Comparison of ENCODE assay signal across 24 cellular contexts in genomic region chr1:46594068-46594467, GRCh38. TPM values are rescaled to one million over a fixed set of nuclear protein-coding genes. Genes with fewer than 3 reads are reported as not detected.
DNase-seq lines count a peak whose midpoint lies in the region; ATAC-seq, FAIRE-seq and TF ChIP-seq lines count a peak whose summit lies in the region.
"Had no signal": no experiment of that assay in that cellular context is flagged by ENCODE, and none has a peak within 500 bp of the region (broad histone marks: within the 10 kb centered on the region; RNA-seq: fewer than 3 reads in every experiment).

No MANE protein-coding gene starts in this region.

- H3K9ac ChIP-seq in muscle layer of colon (ENCODE audit: low read length) (no peak overlapping the region), HepG2 (ENCODE audit: insufficient read depth, low read depth, low read length) (no peak overlapping the region)

- H3K27ac ChIP-seq in heart left ventricle, result peak overlapping the region in 7 of 12 donors; percentile 39 to 88 (median 69)
- H3K27ac ChIP-seq in right cardiac atrium (ENCODE audit: low read length), result no peak overlapping the region
- H3K27ac ChIP-seq in muscle layer of colon (ENCODE audit: low read depth, low read length), result peak overlapping the region; percentile 61
- peak overlapping the region in 3 of 4 donors; percentile 29 to 57 (median 45) for H3K27ac ChIP-seq in transverse colon
- no peak overlapping the region for H3K27ac ChIP-seq in HepG2 (ENCODE audit: extremely low read length, insufficient read depth, low read length)
- H3K27ac ChIP-seq: cardiac muscle cell, RWPE1 had no signal

- TF ChIP-seq POLR2A in heart left ventricle (IDR thresholded peaks at IDR 0.05), result no peak
- TF ChIP-seq POLR2A in transverse colon (IDR thresholded peaks at IDR 0.05), result no peak
- no peak for TF ChIP-seq POLR2A in HepG2 (IDR thresholded peaks at IDR 0.05; ENCODE audit: insufficient read depth in 1 of 2, low read depth in 2 of 2, low read length in 2 of 2)

- POLR2A ChIA-PET in HepG2 (lab: Yijun Ruan, JAX), result no interaction called here

- H3K79me2 ChIP-seq in HepG2 (ENCODE audit: insufficient read depth, low read length), result no peaks in the 10 kb centered on the region

- H3K36me3 Mint-ChIP-seq in activated T-helper 17 cell treated with anti-CD3 and anti-CD28 coated beads, Interleukin-2, amount 50 U/mL, for 72 hours (ENCODE audit: low read depth), result peaks cover 67% of the 10 kb centered on the region

- H4K20me1 ChIP-seq in HepG2 (ENCODE audit: insufficient read depth, low read length), result no peaks in the 10 kb centered on the region

- DNase-seq in heart left ventricle (no peak), right cardiac atrium (no peak), transverse colon (no peak), HepG2 (ENCODE audit: low spot score) (no peak)
- DNase-seq: activated gamma-delta T cell treated with Interleukin-2 at 50 U/mL for 16 hours; activated T-cell treated with anti-CD3 and anti-CD28 coated beads for 4 hours; CD4-positive, alpha-beta T cell; DMS 273 treated with DMSO at 0.1 percent for 48 hours; HCEC 1CT; head of caudate nucleus; KG1; NCI-H146; NCI-H526; small intestine; stimulated activated naive B cell treated with anti-CD40 and anti-IgM and Interleukin-4, amounts not matched to agents 10 μg/mL and 1 μg/mL and 100 μg/mL, for 72 hours had no signal

- CTCF ChIA-PET in HepG2 (lab: Yijun Ruan, JAX; ENCODE audit: low intra/inter-chr PET ratio, low total read pairs), result no interaction called here

- TF ChIP-seq EP300 in transverse colon (IDR thresholded peaks at IDR 0.05; ENCODE audit: low read depth) (no peak), HepG2 (IDR thresholded peaks at IDR 0.05; ENCODE audit: low read depth in 2 of 2, low read length in 2 of 2) (no peak), HepG2 (CRISPR knock-in tag; IDR thresholded peaks at IDR 0.05; ENCODE audit: borderline replicate concordance) (no peak)

- H3K4me2 ChIP-seq in HepG2 (ENCODE audit: low read depth, low read length), result no peak overlapping the region

- H3K27me3 Mint-ChIP-seq in activated T-helper 17 cell treated with anti-CD3 and anti-CD28 coated beads, Interleukin-2, amount 50 U/mL, for 72 hours, result no peaks in the 10 kb centered on the region
- H3K27me3 Mint-ChIP-seq: CD4-positive, alpha-beta T cell; stimulated activated naive B cell treated with anti-CD40 and anti-IgM and Interleukin-4, amounts not matched to agents 10 μg/mL and 1 μg/mL and 100 μg/mL, for 72 hours had no signal

- H3K36me3 ChIP-seq in heart left ventricle, result peaks cover 2 to 61% (median 51%) of the 10 kb centered on the region in 9 donors
- peaks cover 39% of the 10 kb centered on the region for H3K36me3 ChIP-seq in muscle layer of colon (ENCODE audit: insufficient read depth, low read length)
- H3K36me3 ChIP-seq in transverse colon, result peaks cover 0 to 30% (median 4%) of the 10 kb centered on the region in 4 donors
- H3K36me3 ChIP-seq in HepG2 (replicated peaks in 1 of 2; ENCODE audit: control insufficient read depth in 1 of 2, insufficient read depth in 2 of 2, low read length in 2 of 2), result peaks cover 7 to 46% of the 10 kb centered on the region in 2 experiments; a peak in 4 of 5 replicates

- H3K4me3 ChIP-seq in heart left ventricle (no peak overlapping the region), right cardiac atrium (ENCODE audit: low read length) (no peak overlapping the region), muscle layer of colon (ENCODE audit: low read depth in 1 of 2, low read length in 2 of 2) (no peak overlapping the region), transverse colon (no peak overlapping the region), HepG2 (replicated peaks in 1 of 3; ENCODE audit: insufficient read depth in 1 of 3, low read depth in 2 of 3, low read length in 3 of 3) (no peak overlapping the region)
- H3K4me3 ChIP-seq: cardiac muscle cell had no signal

- TF ChIP-seq RAD21 in HepG2 (CRISPR knock-in tag; IDR thresholded peaks at IDR 0.05), result no peak

- H3K4me3 Mint-ChIP-seq in activated T-helper 17 cell treated with anti-CD3 and anti-CD28 coated beads, Interleukin-2, amount 50 U/mL, for 72 hours, result peak overlapping the region; percentile 50
- H3K4me3 Mint-ChIP-seq: CD4-positive, alpha-beta T cell; nephron had no signal

- no TSS peak for BruUV-seq in HepG2 (replicated peaks; lab: Mats Ljungman, UMichigan)

- peaks cover 44% of the 10 kb centered on the region for H3K4me1 Mint-ChIP-seq in activated T-helper 17 cell treated with anti-CD3 and anti-CD28 coated beads, Interleukin-2, amount 50 U/mL, for 72 hours
- H3K4me1 Mint-ChIP-seq: nephron had no signal

- no peaks in the 10 kb centered on the region for H3K27me3 ChIP-seq in heart left ventricle
- no peaks in the 10 kb centered on the region for H3K27me3 ChIP-seq in right cardiac atrium (ENCODE audit: control insufficient read depth, insufficient read depth)
- H3K27me3 ChIP-seq in muscle layer of colon (ENCODE audit: control insufficient read depth in 1 of 2, insufficient read depth in 2 of 2, low read length in 2 of 2), result no peaks in the 10 kb centered on the region
- no peaks in the 10 kb centered on the region for H3K27me3 ChIP-seq in transverse colon
- H3K27me3 ChIP-seq in HepG2 (ENCODE audit: control insufficient read depth in 1 of 2, insufficient read depth in 2 of 2, low read length in 2 of 2), result no peaks in the 10 kb centered on the region
- H3K27me3 ChIP-seq: cardiac muscle cell had no signal

- peak overlapping the region; percentile 71 for H3K27ac Mint-ChIP-seq in activated T-helper 17 cell treated with anti-CD3 and anti-CD28 coated beads, Interleukin-2, amount 50 U/mL, for 72 hours
- H3K27ac Mint-ChIP-seq: CD4-positive, alpha-beta T cell; nephron had no signal

- in situ Hi-C loops in transverse colon (cut with MboI; ENCODE audit: low pct_ligation_motif_present in 1 of 4, low pct_unique_long_range_greater_than_20kb in 1 of 4, low sequenced_read_pairs in 3 of 4), result no loop called here
- in situ Hi-C loops in HepG2 (cut with HindIII; ENCODE audit: extremely low pct_ligation_motif_present, low pct_unique_long_range_greater_than_20kb), result no loop called here

- H2AFZ ChIP-seq in HepG2 (ENCODE audit: low read length), result no peak overlapping the region

- TF ChIP-seq CTCF in heart left ventricle (IDR thresholded peaks at IDR 0.05), result no peak
- no peak for TF ChIP-seq CTCF in transverse colon (IDR thresholded peaks at IDR 0.05)
- no peak for TF ChIP-seq CTCF in HepG2 (CRISPR knock-in tag; IDR thresholded peaks at IDR 0.05)

- FAIRE-seq in HepG2 (lab: Jason Lieb, UNC), result no peak
- FAIRE-seq: small intestine had no signal

- intact Hi-C loops in heart left ventricle (cut with DNase I), result no loop called here
- intact Hi-C loops in right cardiac atrium (cut with DNase I), result no loop called here
- intact Hi-C loops in transverse colon (cut with DNase I; ENCODE audit: low total_unique reads), result no loop called here
- intact Hi-C loops in HepG2 (cut with micrococcal nuclease; ENCODE audit: unreplicated experiment), result no loop called here

- H3K9me3 Mint-ChIP-seq in activated T-helper 17 cell treated with anti-CD3 and anti-CD28 coated beads, Interleukin-2, amount 50 U/mL, for 72 hours, result no peaks in the 10 kb centered on the region
- H3K9me3 Mint-ChIP-seq: CD4-positive, alpha-beta T cell; nephron had no signal

- 89 to 92% (median 90%) methylated on average over 5 of the region's 5 CpGs for WGBS in heart left ventricle, 4 donors
- 87% methylated on average over 5 of the region's 5 CpGs for WGBS in right cardiac atrium
- 90% methylated on average over 3 to 5 of the region's 5 CpGs for WGBS in transverse colon (ENCODE audit: low coverage in 1 of 2), 2 donors
- 98% methylated on average over 5 of the region's 5 CpGs for WGBS in HepG2 (ENCODE audit: low lambda C conversion rate)

- ATAC-seq in heart left ventricle, result peak in 2 of 4 donors; percentile 33 to 52
- no peak for ATAC-seq in right cardiac atrium
- no peak for ATAC-seq in activated T-helper 17 cell treated with anti-CD3 and anti-CD28 coated beads, Interleukin-2, amount 50 U/mL, for 72 hours (replicated peaks)
- no peak for ATAC-seq in GM21526 (IDR thresholded peaks at IDR 0.05; ENCODE audit: low FRiP score, unreplicated experiment)
- ATAC-seq in HG03039 (IDR thresholded peaks at IDR 0.05; ENCODE audit: unreplicated experiment), result no peak
- ATAC-seq in HepG2, result no peak

- no peaks in the 10 kb centered on the region for H3K9me3 ChIP-seq in heart left ventricle
- no peaks in the 10 kb centered on the region for H3K9me3 ChIP-seq in right cardiac atrium (ENCODE audit: control insufficient read depth, low read length)
- H3K9me3 ChIP-seq in muscle layer of colon (ENCODE audit: low read length), result no peaks in the 10 kb centered on the region
- H3K9me3 ChIP-seq in transverse colon, result no peaks in the 10 kb centered on the region
- H3K9me3 ChIP-seq in HepG2 (ENCODE audit: low read length), result no peaks in the 10 kb centered on the region

- H3K4me1 ChIP-seq in heart left ventricle (peaks cover 0 to 66% (median 11%) of the 10 kb centered on the region in 12 donors), right cardiac atrium (ENCODE audit: control insufficient read depth, insufficient read depth, low read length) (peaks cover under 1% of the 10 kb centered on the region), muscle layer of colon (ENCODE audit: insufficient read depth, low read length) (peaks cover 27% of the 10 kb centered on the region), transverse colon (peaks cover 0 to 16% (median 6%) of the 10 kb centered on the region in 4 donors), HepG2 (ENCODE audit: insufficient read depth, low read length) (no peaks in the 10 kb centered on the region)

RNA-seq across cellular contexts. Expression of gene MKNK1, which starts 10.0 kb away (rescaled TPM):
- total RNA-seq in heart left ventricle (10 to 100 TPM; 23.1 to 77.6 (median 37.8) TPM), right cardiac atrium (10 to 100 TPM; 40.2 to 46.9 (median 43.4) TPM), transverse colon (10 to 100 TPM; 59.5 to 80.5 (median 62.3) TPM), HepG2 (2016; rRNA removed; fragmentation: Illumina TruSeq; extraction: Trizol) (14.7 and 18.5 TPM in 2 replicates)
- polyA plus RNA-seq in heart left ventricle (10 to 100 TPM; 23.5 to 35.3 TPM), right cardiac atrium (27.8 TPM), HepG2 (2011; rRNA removed) (24.1 and 25.6 TPM in 2 replicates)
- total RNA-seq in activated T-helper 17 cell treated with anti-CD3 and anti-CD28 coated beads, Interleukin-2, amount 50 U/mL, for 72 hours, result 10 to 100 TPM; 59.2 to 83.7 TPM
- total RNA-seq in HepG2 (2016; cell fraction: cytosol; rRNA removed; fragmentation: Illumina TruSeq; extraction: Trizol; ENCODE audit: low read depth), result 10.5 and 13.8 TPM in 2 replicates
- total RNA-seq in HepG2 (2016; cell fraction: insoluble cytoplasmic fraction; rRNA removed; fragmentation: Illumina TruSeq; extraction: Trizol), result 14.4 and 19.1 TPM in 2 replicates
- total RNA-seq in HepG2 (2016; cell fraction: membrane; rRNA removed; fragmentation: Illumina TruSeq; extraction: Trizol), result 13.7 and 15.8 TPM in 2 replicates
- 21.2 and 21.4 TPM in 2 replicates for total RNA-seq in HepG2 (2016; cell fraction: nucleus; rRNA removed; fragmentation: Illumina TruSeq; extraction: Trizol)
- 16.8 and 17.9 TPM in 2 replicates for polyA plus RNA-seq in HepG2 (2011; cell fraction: cytosol; rRNA removed)
- 84.8 and 85.6 TPM in 2 replicates for polyA plus RNA-seq in HepG2 (2011; cell fraction: nucleus; rRNA removed)
- polyA plus RNA-seq in HepG2 (2012), result 16.8 and 18.6 TPM in 2 replicates
- 16.7 and 21.4 TPM in 2 replicates for polyA plus RNA-seq in HepG2 (2016; cell fraction: cytosol; fragmentation: Illumina TruSeq; extraction: Trizol; ENCODE audit: low read depth)
- polyA plus RNA-seq in HepG2 (2016; cell fraction: insoluble cytoplasmic fraction; fragmentation: Illumina TruSeq; extraction: Trizol; ENCODE audit: low read depth), result 20.0 and 23.4 TPM in 2 replicates
- 14.8 and 17.5 TPM in 2 replicates for polyA plus RNA-seq in HepG2 (2016; cell fraction: membrane; fragmentation: Illumina TruSeq; extraction: Trizol; ENCODE audit: low read depth)
- polyA plus RNA-seq in HepG2 (2016; cell fraction: nucleus; fragmentation: Illumina TruSeq; extraction: Trizol; ENCODE audit: insufficient read depth, low read depth), result 65.1 and 68.0 TPM in 2 replicates
- 29.1 and 38.2 TPM in 2 replicates for polyA minus RNA-seq in HepG2 (2011; rRNA and poly(A)+ RNA removed; ENCODE audit: low replicate concordance)
- 10.8 and 13.0 TPM in 2 replicates for polyA minus RNA-seq in HepG2 (2011; cell fraction: cytosol; rRNA and poly(A)+ RNA removed)
- polyA minus RNA-seq in HepG2 (2011; cell fraction: nucleus; rRNA and poly(A)+ RNA removed), result 36.7 and 41.2 TPM in 2 replicates

RNA-seq across cellular contexts. Expression of gene MOB3C, which starts 22.5 kb away (rescaled TPM):
- 10 to 100 TPM in 6 of 9 donors, 1 to 10 TPM in 3; 6.9 to 24.0 (median 11.2) TPM for total RNA-seq in heart left ventricle
- polyA plus RNA-seq in heart left ventricle, result 1 to 10 TPM; 6.0 to 9.7 TPM
- 10 to 100 TPM; 14.1 to 20.9 (median 16.5) TPM for total RNA-seq in right cardiac atrium
- polyA plus RNA-seq in right cardiac atrium, result 10.3 TPM
- 10 to 100 TPM; 13.7 to 20.9 TPM for total RNA-seq in activated T-helper 17 cell treated with anti-CD3 and anti-CD28 coated beads, Interleukin-2, amount 50 U/mL, for 72 hours
- 10 to 100 TPM; 12.9 to 20.6 (median 14.8) TPM for total RNA-seq in transverse colon
- total RNA-seq in HepG2 (2016; rRNA removed; fragmentation: Illumina TruSeq; extraction: Trizol), result 3.1 and 3.5 TPM in 2 replicates
- total RNA-seq in HepG2 (2016; cell fraction: cytosol; rRNA removed; fragmentation: Illumina TruSeq; extraction: Trizol; ENCODE audit: low read depth), result 0.79 and 1.5 TPM in 2 replicates
- 3.4 and 3.8 TPM in 2 replicates for total RNA-seq in HepG2 (2016; cell fraction: insoluble cytoplasmic fraction; rRNA removed; fragmentation: Illumina TruSeq; extraction: Trizol)
- 3.4 and 3.6 TPM in 2 replicates for total RNA-seq in HepG2 (2016; cell fraction: membrane; rRNA removed; fragmentation: Illumina TruSeq; extraction: Trizol)
- 2.9 TPM in 2 replicates for total RNA-seq in HepG2 (2016; cell fraction: nucleus; rRNA removed; fragmentation: Illumina TruSeq; extraction: Trizol)
- polyA plus RNA-seq in HepG2 (2011; rRNA removed), result 4.1 and 6.8 TPM in 2 replicates
- polyA plus RNA-seq in HepG2 (2011; cell fraction: cytosol; rRNA removed), result 3.7 and 4.9 TPM in 2 replicates
- 10.1 and 10.6 TPM in 2 replicates for polyA plus RNA-seq in HepG2 (2011; cell fraction: nucleus; rRNA removed)
- polyA plus RNA-seq in HepG2 (2012), result 2.3 and 2.7 TPM in 2 replicates
- polyA plus RNA-seq in HepG2 (2016; cell fraction: cytosol; fragmentation: Illumina TruSeq; extraction: Trizol; ENCODE audit: low read depth), result 1.1 TPM in 2 replicates
- 2.9 and 3.1 TPM in 2 replicates for polyA plus RNA-seq in HepG2 (2016; cell fraction: insoluble cytoplasmic fraction; fragmentation: Illumina TruSeq; extraction: Trizol; ENCODE audit: low read depth)
- polyA plus RNA-seq in HepG2 (2016; cell fraction: membrane; fragmentation: Illumina TruSeq; extraction: Trizol; ENCODE audit: low read depth), result 2.2 and 2.4 TPM in 2 replicates
- 3.5 and 4.0 TPM in 2 replicates for polyA plus RNA-seq in HepG2 (2016; cell fraction: nucleus; fragmentation: Illumina TruSeq; extraction: Trizol; ENCODE audit: insufficient read depth, low read depth)
- polyA minus RNA-seq in HepG2 (2011; rRNA and poly(A)+ RNA removed; ENCODE audit: low replicate concordance), result 6.7 and 10.0 TPM in 2 replicates
- polyA minus RNA-seq in HepG2 (2011; cell fraction: cytosol; rRNA and poly(A)+ RNA removed), result 1.6 and 1.7 TPM in 2 replicates
- polyA minus RNA-seq in HepG2 (2011; cell fraction: nucleus; rRNA and poly(A)+ RNA removed), result 5.7 and 7.6 TPM in 2 replicates

RNA-seq across cellular contexts. Expression of gene KNCN, which starts 42.6 kb away (rescaled TPM):
- total RNA-seq in heart left ventricle (not detected), right cardiac atrium (not detected), transverse colon (not detected), HepG2 (2016; rRNA removed; fragmentation: Illumina TruSeq; extraction: Trizol) (not detected in 2 replicates)
- polyA plus RNA-seq in heart left ventricle (not detected), right cardiac atrium (not detected), HepG2 (2011; rRNA removed) (not detected in 2 replicates)
- total RNA-seq in activated T-helper 17 cell treated with anti-CD3 and anti-CD28 coated beads, Interleukin-2, amount 50 U/mL, for 72 hours, result not detected
- not detected in 2 replicates for total RNA-seq in HepG2 (2016; cell fraction: cytosol; rRNA removed; fragmentation: Illumina TruSeq; extraction: Trizol; ENCODE audit: low read depth)
- not detected in 2 replicates for total RNA-seq in HepG2 (2016; cell fraction: insoluble cytoplasmic fraction; rRNA removed; fragmentation: Illumina TruSeq; extraction: Trizol)
- total RNA-seq in HepG2 (2016; cell fraction: membrane; rRNA removed; fragmentation: Illumina TruSeq; extraction: Trizol), result not detected in 2 replicates
- not detected in 2 replicates for total RNA-seq in HepG2 (2016; cell fraction: nucleus; rRNA removed; fragmentation: Illumina TruSeq; extraction: Trizol)
- polyA plus RNA-seq in HepG2 (2011; cell fraction: cytosol; rRNA removed), result not detected in 2 replicates
- polyA plus RNA-seq in HepG2 (2011; cell fraction: nucleus; rRNA removed), result not detected in 2 replicates
- not detected in 2 replicates for polyA plus RNA-seq in HepG2 (2012)
- polyA plus RNA-seq in HepG2 (2016; cell fraction: cytosol; fragmentation: Illumina TruSeq; extraction: Trizol; ENCODE audit: low read depth), result not detected in 2 replicates
- not detected in 2 replicates for polyA plus RNA-seq in HepG2 (2016; cell fraction: insoluble cytoplasmic fraction; fragmentation: Illumina TruSeq; extraction: Trizol; ENCODE audit: low read depth)
- not detected in 2 replicates for polyA plus RNA-seq in HepG2 (2016; cell fraction: membrane; fragmentation: Illumina TruSeq; extraction: Trizol; ENCODE audit: low read depth)
- polyA plus RNA-seq in HepG2 (2016; cell fraction: nucleus; fragmentation: Illumina TruSeq; extraction: Trizol; ENCODE audit: insufficient read depth, low read depth), result not detected in 2 replicates
- polyA minus RNA-seq in HepG2 (2011; rRNA and poly(A)+ RNA removed; ENCODE audit: low replicate concordance), result not detected in 2 replicates
- polyA minus RNA-seq in HepG2 (2011; cell fraction: cytosol; rRNA and poly(A)+ RNA removed), result not detected in 2 replicates
- not detected in 2 replicates for polyA minus RNA-seq in HepG2 (2011; cell fraction: nucleus; rRNA and poly(A)+ RNA removed)
- total RNA-seq: cardiac muscle cell; CD4-positive, alpha-beta T cell; dermis microvascular lymphatic vessel endothelial cell; posterior vena cava had no signal
- polyA plus RNA-seq: cardiac muscle cell, small intestine had no signal

Comparison
In these comparisons a context has a peak if more than half of its experiments do, and no peak if none do; other contexts are left out.
1. H3K27ac ChIP-seq: peak in heart left ventricle (7 of 12), muscle layer of colon (single experiment) and transverse colon (3 of 4); none in right cardiac atrium (single experiment) and HepG2 (single experiment).